In genomic region chr3:32347286-32348125, GRCh38 we compare ENCODE assay signal across 13 cellular contexts. TPM values are rescaled to one million over a fixed set of nuclear protein-coding genes. Genes with fewer than 3 reads are reported as not detected.
A peak's percentile ranks its signal among the peaks of the same experiment; 100 is the strongest.
DNase-seq lines count a peak whose midpoint lies in the region; ATAC-seq and TF ChIP-seq lines count a peak whose summit lies in the region.
"Had no signal": no experiment of that assay in that cellular context is flagged by ENCODE, and none has a peak within 500 bp of the region (broad histone marks: within the 10 kb centered on the region; RNA-seq: fewer than 3 reads in every experiment).

No MANE protein-coding gene starts in this region.

- H3K36me3 ChIP-seq in OCI-LY1 (ENCODE audit: insufficient read depth, low read length) (no peaks in the 10 kb centered on the region), fibroblast of lung (ENCODE audit: control insufficient read depth, insufficient read depth, low read length) (no peaks in the 10 kb centered on the region)
- H3K36me3 ChIP-seq in CD4-positive, alpha-beta memory T cell (ENCODE audit: insufficient read depth, low read length): no peaks in the 10 kb centered on the region

- peaks cover 21% of the 10 kb centered on the region for H3K4me1 Mint-ChIP-seq in stimulated activated naive CD8-positive, alpha-beta T cell treated with anti-CD3 and anti-CD28 coated beads, Interleukin-15, Interleukin-2, amounts not matched to agents 100 ng/mL and 50 ng/mL, for 24 hours (ENCODE audit: low read depth)
- peaks cover 8 to 17% (median 12%) of the 10 kb centered on the region in 4 donors for H3K4me1 Mint-ChIP-seq in CD4-positive, alpha-beta memory T cell

- H3K9me3 ChIP-seq in OCI-LY1 (ENCODE audit: low read length) (no peaks in the 10 kb centered on the region), fibroblast of lung (ENCODE audit: control insufficient read depth, insufficient read depth, low read depth, low read length) (no peaks in the 10 kb centered on the region)
- no peaks in the 10 kb centered on the region for H3K9me3 ChIP-seq in CD4-positive, alpha-beta memory T cell (ENCODE audit: control insufficient read depth in 1 of 2, low read length in 2 of 2)

- peak overlapping the region; percentile 41 for H3K4me2 ChIP-seq in OCI-LY1 (ENCODE audit: low read length)
- no peak overlapping the region for H3K4me2 ChIP-seq in fibroblast of lung (ENCODE audit: extremely low read depth, insufficient read depth, low read length)

- H3K4me3 Mint-ChIP-seq in stimulated activated naive CD8-positive, alpha-beta T cell treated with anti-CD3 and anti-CD28 coated beads, Interleukin-15, Interleukin-2, amounts not matched to agents 100 ng/mL and 50 ng/mL, for 24 hours: no peak overlapping the region
- H3K4me3 Mint-ChIP-seq in CD4-positive, alpha-beta memory T cell: peak overlapping the region in 1 of 8 donors; percentile 36
- H3K4me3 Mint-ChIP-seq: CD14-positive monocyte had no signal

- no peaks in the 10 kb centered on the region for H3K9me2 ChIP-seq in OCI-LY1 (ENCODE audit: low read depth, low read length)

- DNase-seq in fibroblast of lung (ENCODE audit: low read depth in 2 of 2): peak; percentile 10 to 18
- DNase-seq in left lobe of liver (ENCODE audit: low spot score): no peak
- no peak for DNase-seq in SW480 (ENCODE audit: low spot score)
- DNase-seq in NCI-H446 treated with DMSO at 0.1 percent for 48 hours (lab: John Stamatoyannopoulos, UW): no peak
- DNase-seq in CD4-positive, alpha-beta memory T cell: no peak
- DNase-seq: cortex of kidney, IMR-90, midbrain, NCI-H1048, OCI-M1 had no signal

- H3K27me3 ChIP-seq in OCI-LY1 (ENCODE audit: insufficient read depth, low read length) (no peaks in the 10 kb centered on the region), fibroblast of lung (ENCODE audit: control insufficient read depth, insufficient read depth, low read length) (peaks cover 2% of the 10 kb centered on the region)
- H3K27me3 ChIP-seq in CD4-positive, alpha-beta memory T cell (ENCODE audit: insufficient read depth, low read length): no peaks in the 10 kb centered on the region

- H3K36me3 Mint-ChIP-seq in stimulated activated naive CD8-positive, alpha-beta T cell treated with anti-CD3 and anti-CD28 coated beads, Interleukin-15, Interleukin-2, amounts not matched to agents 100 ng/mL and 50 ng/mL, for 24 hours (ENCODE audit: low read depth): no peaks in the 10 kb centered on the region
- peaks cover 0 to 3% of the 10 kb centered on the region in 2 donors for H3K36me3 Mint-ChIP-seq in CD4-positive, alpha-beta memory T cell
- H3K36me3 Mint-ChIP-seq: CD14-positive monocyte had no signal

- H3K9me3 Mint-ChIP-seq in stimulated activated naive CD8-positive, alpha-beta T cell treated with anti-CD3 and anti-CD28 coated beads, Interleukin-15, Interleukin-2, amounts not matched to agents 100 ng/mL and 50 ng/mL, for 24 hours: no peaks in the 10 kb centered on the region
- H3K9me3 Mint-ChIP-seq in CD4-positive, alpha-beta memory T cell: no peaks in the 10 kb centered on the region
- H3K9me3 Mint-ChIP-seq: CD14-positive monocyte had no signal

- POLR2A ChIA-PET in CD4-positive, alpha-beta memory T cell (lab: Charles Lee; ENCODE audit: partially characterized antibody): interaction anchor here (0.6 kb wide), 1 partner anchor 1590 kb away, joined by 4 read pairs; no protein-coding TSS in a partner anchor

- H4K20me1 ChIP-seq in OCI-LY1 (ENCODE audit: insufficient read depth, low read length) (no peaks in the 10 kb centered on the region), fibroblast of lung (ENCODE audit: control insufficient read depth, extremely low read depth, insufficient read depth, low read length) (no peaks in the 10 kb centered on the region)

- H3K27me3 Mint-ChIP-seq in stimulated activated naive CD8-positive, alpha-beta T cell treated with anti-CD3 and anti-CD28 coated beads, Interleukin-15, Interleukin-2, amounts not matched to agents 100 ng/mL and 50 ng/mL, for 24 hours: no peaks in the 10 kb centered on the region
- H3K27me3 Mint-ChIP-seq in CD4-positive, alpha-beta memory T cell: no peaks in the 10 kb centered on the region

- H3F3A ChIP-seq in OCI-LY1 (ENCODE audit: insufficient read depth, low read length): no peaks in the 10 kb centered on the region

- H3K27ac ChIP-seq in OCI-LY1 (ENCODE audit: low read depth, low read length, poor library complexity, severe bottlenecking) (peak overlapping the region; percentile 73), fibroblast of lung (ENCODE audit: insufficient read depth, low read length) (no peak overlapping the region)
- no peak overlapping the region for H3K27ac ChIP-seq in CD4-positive, alpha-beta memory T cell (ENCODE audit: low read depth, low read length)

- H2AFZ ChIP-seq in OCI-LY1 (ENCODE audit: low read length): no peak overlapping the region
- H2AFZ ChIP-seq in fibroblast of lung (ENCODE audit: low read length): peak overlapping the region; percentile 54

- ATAC-seq in left lobe of liver: peak; percentile 25

- CTCF ChIA-PET in CD4-positive, alpha-beta memory T cell (lab: Charles Lee; ENCODE audit: partially characterized antibody): interaction anchor here (0.8 to 7.2 kb wide), 9 partner anchors 12 to 170 kb away, joined by 3 to 86 read pairs (median 5); no protein-coding TSS in a partner anchor

- H3K79me2 ChIP-seq in OCI-LY1 (ENCODE audit: insufficient read depth, low read length) (no peaks in the 10 kb centered on the region), fibroblast of lung (ENCODE audit: control insufficient read depth, insufficient read depth, low read length) (no peaks in the 10 kb centered on the region)

- intact Hi-C loops in CD4-positive, alpha-beta memory T cell (cut with micrococcal nuclease): no loop called here

- no peak for TF ChIP-seq CTCF in OCI-LY1 (IDR thresholded peaks at IDR 0.05; ENCODE audit: low read length)
- TF ChIP-seq CTCF in fibroblast of lung (conservative IDR thresholded peaks at IDR 0.05 in 1 of 2, IDR thresholded peaks at IDR 0.05 in 1 of 2; ENCODE audit: low read depth in 1 of 2, low read length in 2 of 2): no peak

- peak overlapping the region; percentile 71 for H3K27ac Mint-ChIP-seq in stimulated activated naive CD8-positive, alpha-beta T cell treated with anti-CD3 and anti-CD28 coated beads, Interleukin-15, Interleukin-2, amounts not matched to agents 100 ng/mL and 50 ng/mL, for 24 hours
- peak overlapping the region in 1 of 7 donors; percentile 43 for H3K27ac Mint-ChIP-seq in CD4-positive, alpha-beta memory T cell
- H3K27ac Mint-ChIP-seq: CD14-positive monocyte had no signal

- no peak overlapping the region for H3K4me3 ChIP-seq in OCI-LY1 (ENCODE audit: low read depth, low read length, poor library complexity, severe bottlenecking)
- no peak overlapping the region for H3K4me3 ChIP-seq in fibroblast of lung (replicated peaks in 1 of 4; ENCODE audit: control extremely low read depth in 1 of 4, insufficient read depth in 1 of 4, low read depth in 3 of 4, low read length in 4 of 4)
- H3K4me3 ChIP-seq in CD4-positive, alpha-beta memory T cell (ENCODE audit: low read length in 2 of 2): no peak overlapping the region

- H3K9ac ChIP-seq in OCI-LY1 (ENCODE audit: low read length) (no peak overlapping the region), fibroblast of lung (ENCODE audit: insufficient read depth, low read length) (no peak overlapping the region)

- H3K4me1 ChIP-seq in OCI-LY1 (ENCODE audit: insufficient read depth, low read length, severe bottlenecking) (peaks cover 46% of the 10 kb centered on the region), fibroblast of lung (ENCODE audit: control insufficient read depth, extremely low read depth, insufficient read depth, low read length) (no peaks in the 10 kb centered on the region)
- no peaks in the 10 kb centered on the region for H3K4me1 ChIP-seq in CD4-positive, alpha-beta memory T cell (ENCODE audit: insufficient read depth, low read length)

RNA-seq across cellular contexts. Expression of gene CMTM7, which starts 44.1 kb away (rescaled TPM):
- total RNA-seq in fibroblast of lung (3.3 and 3.5 TPM in 2 replicates), left lobe of liver (3.6 TPM)
- polyA plus RNA-seq in fibroblast of lung: 9.3 and 14.3 TPM in 2 replicates
- 8.3 and 11.6 TPM in 2 replicates for polyA plus RNA-seq in fibroblast of lung (2012)
- polyA minus RNA-seq in fibroblast of lung (ENCODE audit: low replicate concordance): 17.6 and 22.4 TPM in 2 replicates
- total RNA-seq in CD4-positive, alpha-beta memory T cell: 10 to 100 TPM; 44.2 to 48.0 TPM
- 100 to 1,000 TPM in 1 of 2 donors, 10 to 100 TPM in 1; 83.4 to 137 TPM for polyA plus RNA-seq in CD4-positive, alpha-beta memory T cell

Comparison
In these comparisons a context has a peak if more than half of its experiments do, and no peak if none do; other contexts are left out.
1. DNase-seq: peak in fibroblast of lung (2 of 2); none in left lobe of liver (single experiment), SW480 (single experiment), NCI-H446 treated with DMSO at 0.1 percent for 48 hours (single experiment) and CD4-positive, alpha-beta memory T cell (0 of 5).